Comparison of ENCODE assay signal across 18 cellular contexts in genomic region chr20:9918360-9918759, GRCh38.
DNase-seq lines count a peak whose midpoint lies in the region; ATAC-seq and TF ChIP-seq lines count a peak whose summit lies in the region.
"Had no signal": no experiment of that assay in that cellular context is flagged by ENCODE, and none has a peak within 500 bp of the region (broad histone marks: within the 10 kb centered on the region; RNA-seq: fewer than 3 reads in every experiment).

No MANE protein-coding gene starts in this region.

- peak; percentile 33 for ATAC-seq in GM18861 (IDR thresholded peaks at IDR 0.05; ENCODE audit: unreplicated experiment)
- peak; percentile 37 for ATAC-seq in GM19467 (IDR thresholded peaks at IDR 0.05; ENCODE audit: unreplicated experiment)
- no peak for ATAC-seq in HG03469 (IDR thresholded peaks at IDR 0.05; ENCODE audit: unreplicated experiment)
- ATAC-seq in HG02938 (IDR thresholded peaks at IDR 0.05; ENCODE audit: unreplicated experiment), result no peak
- ATAC-seq: HCT116, SK-N-SH treated with all-trans-retinoic acid at 6 μM for 48 hours had no signal

- TF ChIP-seq CTCF in foreskin fibroblast (IDR thresholded peaks at IDR 0.05; ENCODE audit: low read depth, low read length), result no peak

- DNase-seq in MV-4-11 (lab: John Stamatoyannopoulos, UW) (peak; percentile 8), foreskin fibroblast (no peak)
- no peak for DNase-seq in effector CD8-positive, alpha-beta T cell (lab: John Stamatoyannopoulos, UW)
- DNase-seq: BE2C, DMS53, EL, GF-D8, MG63, NCI-H1092, NCI-H1436 treated with DMSO at 0.1 percent for 48 hours, NCI-H1930, NCI-H748 treated with DMSO at 0.1 percent for 48 hours had no signal

- no peak overlapping the region for H3K4me3 ChIP-seq in foreskin fibroblast (ENCODE audit: low read depth in 1 of 2, low read length in 2 of 2)
- H3K4me3 ChIP-seq: MG63 had no signal

Comparison
In these comparisons a context has a peak if more than half of its experiments do, and no peak if none do; other contexts are left out.
1. ATAC-seq: peak in GM18861 (single experiment) and GM19467 (single experiment); none in HG03469 (single experiment) and HG02938 (single experiment).